Comparison of ENCODE assay signal across 1 cellular context in the genomic region with DNA sequence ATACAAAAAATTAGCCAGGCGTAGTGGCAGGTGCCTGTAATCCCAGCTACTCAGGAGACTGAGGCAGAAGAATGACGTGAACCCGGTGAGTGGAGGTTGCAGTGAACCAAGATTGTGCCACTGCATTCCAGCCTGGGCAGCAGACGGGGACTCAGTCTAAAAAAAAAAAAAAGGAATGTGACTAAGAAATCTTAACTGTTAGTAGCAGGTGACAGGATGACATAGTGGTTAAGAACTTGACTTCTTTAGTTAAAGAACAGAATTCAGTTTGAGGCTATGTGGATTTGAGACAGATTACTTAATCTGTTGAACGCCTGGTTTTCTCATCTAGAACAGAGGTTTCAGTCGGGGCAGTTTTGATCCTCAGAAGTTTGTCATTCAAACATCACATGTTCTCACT.
TF ChIP-seq lines count a peak whose summit lies in the region.

No MANE protein-coding gene starts in this region.

TF ChIP-seq in SK-N-SH treated with all-trans-retinoic acid at 6 μM for 48 hours, 23 proteins besides CTCF, POLR2A, EP300 and RAD21 (continued from another document):
- TF ChIP-seq TSHZ2 (CRISPR knock-in tag; IDR thresholded peaks at IDR 0.05) (no peak), ZC3H10 (CRISPR knock-in tag; IDR thresholded peaks at IDR 0.05) (no peak), CSRNP3 (CRISPR knock-in tag; IDR thresholded peaks at IDR 0.05) (no peak), CREB5 (CRISPR knock-in tag; IDR thresholded peaks at IDR 0.05; ENCODE audit: low read depth) (no peak), ESRRG (CRISPR knock-in tag; IDR thresholded peaks at IDR 0.05) (no peak), GLIS3 (CRISPR knock-in tag; IDR thresholded peaks at IDR 0.05) (no peak), ISL1 (CRISPR knock-in tag; IDR thresholded peaks at IDR 0.05) (no peak), OSR1 (CRISPR knock-in tag; IDR thresholded peaks at IDR 0.05) (no peak), TOX (CRISPR knock-in tag; IDR thresholded peaks at IDR 0.05; ENCODE audit: borderline replicate concordance) (no peak), CSDC2 (CRISPR knock-in tag; IDR thresholded peaks at IDR 0.05) (no peak)
